In the genomic region with DNA sequence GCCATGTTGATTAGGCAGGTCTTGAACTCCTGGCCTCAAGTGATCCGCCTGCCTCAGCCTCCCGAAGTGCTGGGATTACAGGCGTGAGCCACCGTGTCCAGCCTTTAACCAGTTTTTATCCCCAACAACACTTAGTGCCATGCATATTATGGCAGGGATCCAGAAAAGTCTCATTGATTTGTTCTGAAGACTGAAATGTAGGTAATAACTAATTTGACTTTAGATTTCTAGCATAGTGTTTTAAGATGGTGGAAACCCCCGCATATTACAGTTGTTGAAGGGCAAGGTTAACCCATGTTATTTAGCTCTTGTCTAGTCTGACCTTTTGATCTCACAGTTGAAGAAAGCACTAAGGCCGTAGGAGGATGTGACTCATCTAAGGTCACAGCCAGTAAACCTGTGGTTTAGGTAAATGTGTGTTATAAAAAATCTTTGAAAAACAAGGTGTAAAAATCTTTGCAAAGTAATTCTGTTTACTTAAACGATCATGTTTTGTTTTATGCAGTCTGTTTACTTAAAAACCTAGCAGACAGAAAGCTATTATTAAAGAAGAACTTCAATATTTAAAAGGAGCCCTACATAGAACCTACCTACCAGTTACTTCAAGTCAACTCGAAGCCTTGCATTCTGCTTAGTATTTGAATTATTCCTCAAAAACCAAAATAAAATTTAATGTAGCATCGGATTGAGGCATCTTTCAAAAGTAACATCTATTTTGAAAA, we compare ENCODE assay signal across 8 cellular contexts. TPM values are rescaled to one million over a fixed set of nuclear protein-coding genes. Genes with fewer than 3 reads are reported as not detected.
A peak's percentile ranks its signal among the peaks of the same experiment; 100 is the strongest.
DNase-seq lines count a peak whose midpoint lies in the region; TF ChIP-seq lines count a peak whose summit lies in the region.

No MANE protein-coding gene starts in this region.

- POLR2A ChIA-PET in HEK293 (lab: Yijun Ruan, JAX) = no interaction called here
- POLR2A ChIA-PET in PC-9 (lab: Charles Lee; ENCODE audit: unreplicated experiment) = no interaction called here

- no peak overlapping the region for H3K4me3 Mint-ChIP-seq in HFFc6

- H3K27ac Mint-ChIP-seq in HFFc6 = no peak overlapping the region

- no peaks in the 10 kb centered on the region for H3K9me3 ChIP-seq in HEK293 (ENCODE audit: control insufficient read depth, insufficient read depth, low read depth, low read length)
- no peaks in the 10 kb centered on the region for H3K9me3 ChIP-seq in PC-9 (ENCODE audit: insufficient read depth, low read depth)
- no peaks in the 10 kb centered on the region for H3K9me3 ChIP-seq in esophagus muscularis mucosa

- no TSS peak for BruUV-seq in PC-9 (replicated peaks; lab: Mats Ljungman, UMichigan)

- H3K27me3 ChIP-seq in PC-9 (ENCODE audit: insufficient read depth, low read depth) (no peaks in the 10 kb centered on the region), esophagus muscularis mucosa (peaks cover 0 to 19% (median 0%) of the 10 kb centered on the region in 4 donors)

- H3K27me3 Mint-ChIP-seq in HFFc6 (ENCODE audit: insufficient read depth) = peaks cover 17% of the 10 kb centered on the region

- H3K79me2 ChIP-seq in PC-9 (ENCODE audit: low read depth) = no peaks in the 10 kb centered on the region

- H3K4me1 ChIP-seq in HEK293 (ENCODE audit: control insufficient read depth, insufficient read depth, low read length) (no peaks in the 10 kb centered on the region), PC-9 (replicated peaks; ENCODE audit: insufficient read depth) (peaks cover 25% of the 10 kb centered on the region), esophagus muscularis mucosa (no peaks in the 10 kb centered on the region)

- no peaks in the 10 kb centered on the region for H3K9me2 ChIP-seq in PC-9 (ENCODE audit: insufficient read depth)

- peak overlapping the region; percentile 37 for H3K4me2 ChIP-seq in PC-9

- H3K4me1 Mint-ChIP-seq in HFFc6 (ENCODE audit: low read depth) = peaks cover 5% of the 10 kb centered on the region; the same call in 1 of the 2 replicates

- no peak for TF ChIP-seq CTCF in GM12865 (IDR thresholded peaks at IDR 0.05; ENCODE audit: insufficient read depth, low read depth, low read length, missing control alignments)
- TF ChIP-seq CTCF in HEK293 (tag by site-specific recombination; IDR thresholded peaks at IDR 0.05) = no peak
- TF ChIP-seq CTCF in PC-9 (conservative IDR thresholded peaks at IDR 0.05) = no peak
- no peak for TF ChIP-seq CTCF in esophagus muscularis mucosa (IDR thresholded peaks at IDR 0.05)
- TF ChIP-seq CTCF in HFFc6 (IDR thresholded peaks at IDR 0.05) = no peak

- WGBS in esophagus muscularis mucosa = 79% methylated on average over 9 of the region's 9 CpGs

- no peak overlapping the region for H3K4me3 ChIP-seq in GM12865 (ENCODE audit: low read depth, low read length)
- H3K4me3 ChIP-seq in HEK293 (ENCODE audit: low read depth, low read length) = no peak overlapping the region
- no peak overlapping the region for H3K4me3 ChIP-seq in PC-9
- H3K4me3 ChIP-seq in esophagus muscularis mucosa = no peak overlapping the region

- H3K9me3 Mint-ChIP-seq in HFFc6 = no peaks in the 10 kb centered on the region

- TF ChIP-seq POLR2A in esophagus muscularis mucosa (IDR thresholded peaks at IDR 0.05; ENCODE audit: low read depth) = no peak

- CTCF ChIA-PET in HEK293 (lab: Yijun Ruan, JAX) = no interaction called here
- CTCF ChIA-PET in PC-9 (lab: Charles Lee) = no interaction called here

- no peak overlapping the region for H3K27ac ChIP-seq in HEK293 (ENCODE audit: extremely low read depth, low read depth, low read length)
- peak overlapping the region; percentile 29; the same call in 1 of the 2 replicates for H3K27ac ChIP-seq in PC-9
- H3K27ac ChIP-seq in esophagus muscularis mucosa (replicated peaks in 1 of 4) = no peak overlapping the region

- peaks cover 10% of the 10 kb centered on the region for H3F3A ChIP-seq in PC-9 (ENCODE audit: insufficient read depth, low read depth)

- H3K36me3 Mint-ChIP-seq in HFFc6 (ENCODE audit: low read depth) = no peaks in the 10 kb centered on the region

- no peaks in the 10 kb centered on the region for H3K36me3 ChIP-seq in HEK293 (ENCODE audit: control insufficient read depth in 2 of 2, insufficient read depth in 1 of 2, low read length in 2 of 2)
- H3K36me3 ChIP-seq in PC-9 (ENCODE audit: low read depth) = no peaks in the 10 kb centered on the region
- no peaks in the 10 kb centered on the region for H3K36me3 ChIP-seq in esophagus muscularis mucosa

- H4K20me1 ChIP-seq in PC-9 (ENCODE audit: insufficient read depth) = no peaks in the 10 kb centered on the region

- H2AFZ ChIP-seq in PC-9 = no peak overlapping the region

- DNase-seq in GM12865 (ENCODE audit: low read depth) (peak; percentile 75), PC-9 (peak in 1 of 2 experiments; percentile 78), esophagus muscularis mucosa (ENCODE audit: extremely low spot score) (no peak), NCI-H345 (lab: John Stamatoyannopoulos, UW) (no peak), HFFc6 (no peak), NCI-H1930 (lab: John Stamatoyannopoulos, UW) (no peak)
- peak; percentile 63 for DNase-seq in effector CD4-positive, alpha-beta T cell

- no peak for TF ChIP-seq EP300 in esophagus muscularis mucosa (IDR thresholded peaks at IDR 0.05)

- intact Hi-C loops in PC-9 (cut with micrococcal nuclease; ENCODE audit: unreplicated experiment) = no loop called here
- intact Hi-C loops in esophagus muscularis mucosa (cut with DNase I) = no loop called here

TF ChIP-seq in HEK293, 187 proteins besides CTCF, POLR2A, EP300 and RAD21:
- TF ChIP-seq, protein P1, sequence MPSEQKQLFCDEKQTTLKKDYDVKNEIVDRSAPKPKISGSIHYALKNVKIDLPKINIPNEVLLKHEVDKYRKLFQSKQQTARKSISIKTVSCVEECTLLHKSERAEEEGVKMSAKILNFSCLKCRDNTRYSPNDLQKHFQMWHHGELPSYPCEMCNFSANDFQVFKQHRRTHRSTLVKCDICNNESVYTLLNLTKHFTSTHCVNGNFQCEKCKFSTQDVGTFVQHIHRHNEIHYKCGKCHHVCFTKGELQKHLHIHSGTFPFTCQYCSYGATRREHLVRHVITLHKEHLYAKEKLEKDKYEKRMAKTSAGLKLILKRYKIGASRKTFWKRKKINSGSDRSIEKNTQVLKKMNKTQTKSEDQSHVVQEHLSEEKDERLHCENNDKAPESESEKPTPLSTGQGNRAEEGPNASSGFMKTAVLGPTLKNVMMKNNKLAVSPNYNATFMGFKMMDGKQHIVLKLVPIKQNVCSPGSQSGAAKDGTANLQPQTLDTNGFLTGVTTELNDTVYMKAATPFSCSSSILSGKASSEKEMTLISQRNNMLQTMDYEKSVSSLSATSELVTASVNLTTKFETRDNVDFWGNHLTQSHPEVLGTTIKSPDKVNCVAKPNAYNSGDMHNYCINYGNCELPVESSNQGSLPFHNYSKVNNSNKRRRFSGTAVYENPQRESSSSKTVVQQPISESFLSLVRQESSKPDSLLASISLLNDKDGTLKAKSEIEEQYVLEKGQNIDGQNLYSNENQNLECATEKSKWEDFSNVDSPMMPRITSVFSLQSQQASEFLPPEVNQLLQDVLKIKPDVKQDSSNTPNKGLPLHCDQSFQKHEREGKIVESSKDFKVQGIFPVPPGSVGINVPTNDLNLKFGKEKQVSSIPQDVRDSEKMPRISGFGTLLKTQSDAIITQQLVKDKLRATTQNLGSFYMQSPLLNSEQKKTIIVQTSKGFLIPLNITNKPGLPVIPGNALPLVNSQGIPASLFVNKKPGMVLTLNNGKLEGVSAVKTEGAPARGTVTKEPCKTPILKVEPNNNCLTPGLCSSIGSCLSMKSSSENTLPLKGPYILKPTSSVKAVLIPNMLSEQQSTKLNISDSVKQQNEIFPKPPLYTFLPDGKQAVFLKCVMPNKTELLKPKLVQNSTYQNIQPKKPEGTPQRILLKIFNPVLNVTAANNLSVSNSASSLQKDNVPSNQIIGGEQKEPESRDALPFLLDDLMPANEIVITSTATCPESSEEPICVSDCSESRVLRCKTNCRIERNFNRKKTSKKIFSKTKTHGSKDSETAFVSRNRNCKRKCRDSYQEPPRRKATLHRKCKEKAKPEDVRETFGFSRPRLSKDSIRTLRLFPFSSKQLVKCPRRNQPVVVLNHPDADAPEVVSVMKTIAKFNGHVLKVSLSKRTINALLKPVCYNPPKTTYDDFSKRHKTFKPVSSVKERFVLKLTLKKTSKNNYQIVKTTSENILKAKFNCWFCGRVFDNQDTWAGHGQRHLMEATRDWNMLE (tag by site-specific recombination; conservative IDR thresholded peaks at IDR 0.05; ENCODE audit: low read depth) = no peak
- TF ChIP-seq, protein P2, sequence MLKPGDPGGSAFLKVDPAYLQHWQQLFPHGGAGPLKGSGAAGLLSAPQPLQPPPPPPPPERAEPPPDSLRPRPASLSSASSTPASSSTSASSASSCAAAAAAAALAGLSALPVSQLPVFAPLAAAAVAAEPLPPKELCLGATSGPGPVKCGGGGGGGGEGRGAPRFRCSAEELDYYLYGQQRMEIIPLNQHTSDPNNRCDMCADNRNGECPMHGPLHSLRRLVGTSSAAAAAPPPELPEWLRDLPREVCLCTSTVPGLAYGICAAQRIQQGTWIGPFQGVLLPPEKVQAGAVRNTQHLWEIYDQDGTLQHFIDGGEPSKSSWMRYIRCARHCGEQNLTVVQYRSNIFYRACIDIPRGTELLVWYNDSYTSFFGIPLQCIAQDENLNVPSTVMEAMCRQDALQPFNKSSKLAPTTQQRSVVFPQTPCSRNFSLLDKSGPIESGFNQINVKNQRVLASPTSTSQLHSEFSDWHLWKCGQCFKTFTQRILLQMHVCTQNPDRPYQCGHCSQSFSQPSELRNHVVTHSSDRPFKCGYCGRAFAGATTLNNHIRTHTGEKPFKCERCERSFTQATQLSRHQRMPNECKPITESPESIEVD (tag by site-specific recombination; IDR thresholded peaks at IDR 0.05) = peak; percentile 48
TF ChIP-seq in HEK293: peak in this region for 1.

RNA-seq across cellular contexts. Expression of a gene that starts 24.8 kb away (rescaled TPM):
- total RNA-seq in PC-9 (2021) (14.4 and 18.6 TPM in 2 replicates), esophagus muscularis mucosa (1 to 10 TPM in 1 of 4 donors, under 1 TPM in 3; 0.17 to 1.2 (median 0.77) TPM)
- total RNA-seq in HFFc6 (2021; fragmentation: NEBNext Ultra II Directional; extraction: Animal tissue kit (Norgen Biotek cat#: 25700)) = under 1 TPM in 1 of 6 experiments, not detected in 5; 0.05 TPM

Comparison
In these comparisons a context has a peak if more than half of its experiments do, and no peak if none do; other contexts are left out.
1. DNase-seq: peak in GM12865 (single experiment) and effector CD4-positive, alpha-beta T cell (single experiment); none in esophagus muscularis mucosa (single experiment), NCI-H345 (single experiment), HFFc6 (single experiment) and NCI-H1930 (0 of 2).